ENCODE assay signal across 8 cellular contexts in the genomic region with DNA sequence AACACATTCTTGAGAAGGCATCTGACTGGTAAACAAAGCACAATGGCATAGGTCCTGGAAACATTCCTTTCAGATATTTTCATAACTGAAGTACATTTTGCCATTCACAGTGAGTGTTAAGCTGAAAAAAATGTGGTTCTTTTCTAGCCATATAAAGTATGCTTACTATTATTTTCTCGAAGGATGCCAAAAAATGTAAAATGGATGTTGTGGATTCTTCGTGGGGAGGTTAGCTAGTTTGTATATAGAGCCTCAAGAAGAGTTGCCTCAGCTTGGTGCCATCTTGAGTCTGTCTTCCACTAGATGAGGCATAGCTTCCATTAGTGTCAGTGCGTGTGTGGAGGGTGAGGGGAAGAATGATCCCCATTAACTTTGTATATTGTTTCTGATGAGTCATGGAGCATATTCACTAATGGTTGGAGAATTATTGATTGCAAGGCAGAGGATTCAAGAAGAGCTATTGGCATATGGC. TPM values are rescaled to one million over a fixed set of nuclear protein-coding genes. Genes with fewer than 3 reads are reported as not detected.
DNase-seq lines count a peak whose midpoint lies in the region; ATAC-seq, FAIRE-seq and TF ChIP-seq lines count a peak whose summit lies in the region.

No MANE protein-coding gene starts in this region.

- H3K27ac ChIP-seq in CD8-positive, alpha-beta T cell (ENCODE audit: low read depth, low read length), result peak overlapping the region; percentile 36
- H3K27ac ChIP-seq in K562 (ENCODE audit: extremely low read depth, low read depth, low read length), result peak overlapping the region; percentile 96

- H3K4me3 Mint-ChIP-seq in CD8-positive, alpha-beta T cell, result peak overlapping the region; percentile 77

- WGBS in K562 (ENCODE audit: insufficient coverage, low coverage, missing lambda C conversion rate), result 6% methylated on average over 3 of the region's 3 CpGs
- 22 to 34% methylated on average over 3 of the region's 3 CpGs for WGBS in lower leg skin, 2 donors

- no peaks in the 10 kb centered on the region for H3K9me3 Mint-ChIP-seq in CD8-positive, alpha-beta T cell

- peaks cover 60% of the 10 kb centered on the region for H3K4me1 Mint-ChIP-seq in CD8-positive, alpha-beta T cell (ENCODE audit: low read depth)

- CTCF ChIA-PET in CD8-positive, alpha-beta T cell (lab: Charles Lee), result interaction anchor here (1.1 to 2.3 kb wide), 5 partner anchors 8 to 171 kb away, joined by 3 to 7 read pairs (median 4); no protein-coding TSS in a partner anchor
- CTCF ChIA-PET in K562 (lab: Yijun Ruan, JAX; ENCODE audit: low intra/inter-chr PET ratio), result no interaction called here

- peak in 1 of 7 experiments; percentile 33 for DNase-seq in CD8-positive, alpha-beta T cell
- peak; percentile 56 for DNase-seq in NB4 (ENCODE audit: low read depth)
- peak in 1 of 4 experiments; percentile 76 for DNase-seq in K562 (ENCODE audit: extremely low read depth in 1 of 4, low spot score in 3 of 4)
- peak; percentile 50 for DNase-seq in non-pigmented ciliary epithelial cell (ENCODE audit: low read depth)
- no peak for DNase-seq in lower leg skin (ENCODE audit: low spot score in 2 of 2)
- no peak for DNase-seq in retina
- DNase-seq in RKO (ENCODE audit: low spot score), result no peak

- intact Hi-C loops in CD8-positive, alpha-beta T cell (cut with DNase I, micrococcal nuclease), result loop anchor here in 1 of 2 experiments (5.0 kb wide), 1 partner anchor 169 kb away; no protein-coding TSS in a partner anchor
- intact Hi-C loops in K562 (cut with micrococcal nuclease), result loop anchor here (1.0 to 10.0 kb wide), 5 partner anchors 27 to 1668 kb away; partner anchors contain the start of genes RAP2B and SELENOT
- intact Hi-C loops in lower leg skin (cut with DNase I; ENCODE audit: low total_unique reads), result no loop called here

- peak overlapping the region; percentile 75 for H3K4me2 ChIP-seq in K562 (ENCODE audit: insufficient read depth, low read length)

- H3K9me3 ChIP-seq in CD8-positive, alpha-beta T cell (ENCODE audit: low read length), result no peaks in the 10 kb centered on the region
- H3K9me3 ChIP-seq in K562 (replicated peaks; ENCODE audit: control insufficient read depth, insufficient read depth, low read depth, low read length), result no peaks in the 10 kb centered on the region

- no peaks in the 10 kb centered on the region for H3K27me3 ChIP-seq in CD8-positive, alpha-beta T cell (ENCODE audit: insufficient read depth, low read length)
- H3K27me3 ChIP-seq in K562 (ENCODE audit: control insufficient read depth in 2 of 2, insufficient read depth in 2 of 2, low read length in 2 of 2), result no peaks in the 10 kb centered on the region

- H3K36me3 ChIP-seq in CD8-positive, alpha-beta T cell (ENCODE audit: insufficient read depth, low read length), result no peaks in the 10 kb centered on the region
- peaks cover 20% of the 10 kb centered on the region; the same call in 2 of the 3 replicates for H3K36me3 ChIP-seq in K562 (ENCODE audit: control insufficient read depth, insufficient read depth, low read length)

- peaks cover 99% of the 10 kb centered on the region for H3K79me2 ChIP-seq in K562 (ENCODE audit: control insufficient read depth, insufficient read depth, low read length)

- H3K9me1 ChIP-seq in K562 (ENCODE audit: control insufficient read depth, insufficient read depth, low read length), result peaks cover 2% of the 10 kb centered on the region

- POLR2A ChIA-PET in CD8-positive, alpha-beta T cell (lab: Charles Lee), result interaction anchor here (0.7 to 3.2 kb wide), 5 partner anchors 12 to 87 kb away, joined by 3 to 8 read pairs (median 4); no protein-coding TSS in a partner anchor
- POLR2A ChIA-PET in K562 (lab: Yijun Ruan, JAX), result interaction anchor here (0.5 to 2.1 kb wide), 9 partner anchors 9 to 256 kb away, joined by 3 to 9 read pairs (median 3); no protein-coding TSS in a partner anchor

- no TSS peak for BruUV-seq in K562 (replicated peaks; lab: Mats Ljungman, UMichigan)

- H3K4me3 ChIP-seq in CD8-positive, alpha-beta T cell (ENCODE audit: low read depth, low read length), result peak overlapping the region; percentile 33
- H3K4me3 ChIP-seq in NB4 (ENCODE audit: low read depth, low read length) (peak overlapping the region; percentile 94), K562 (peak overlapping the region; percentile 75), lower leg skin (ENCODE audit: low read depth, poor library complexity, severe bottlenecking) (no peak overlapping the region)

- no peak for TF ChIP-seq EP300 in K562 (IDR thresholded peaks at IDR 0.05; ENCODE audit: low read length)

- H3K36me3 Mint-ChIP-seq in CD8-positive, alpha-beta T cell, result peaks cover 41% of the 10 kb centered on the region

- ATAC-seq in CD8-positive, alpha-beta T cell, result no peak
- ATAC-seq in K562 (peak; percentile 50), HG03095 (IDR thresholded peaks at IDR 0.05; ENCODE audit: unreplicated experiment) (no peak)

- peak overlapping the region; percentile 87 for H3K27ac Mint-ChIP-seq in CD8-positive, alpha-beta T cell

- no peak for TF ChIP-seq RAD21 in K562 (CRISPR knock-in tag; conservative IDR thresholded peaks at IDR 0.05 in 1 of 2, IDR thresholded peaks at IDR 0.05 in 1 of 2)

- H2AFZ ChIP-seq in K562 (ENCODE audit: low read depth, low read length), result no peak overlapping the region

- peaks cover 47% of the 10 kb centered on the region for H3K4me1 ChIP-seq in CD8-positive, alpha-beta T cell (ENCODE audit: insufficient read depth, low read length)
- peaks cover 21 to 22% of the 10 kb centered on the region in 2 experiments for H3K4me1 ChIP-seq in K562 (replicated peaks in 1 of 2; ENCODE audit: control insufficient read depth in 2 of 2, insufficient read depth in 2 of 2, low read length in 2 of 2)

- H3K9ac ChIP-seq in K562 (ENCODE audit: insufficient read depth in 1 of 2, low read depth in 2 of 2, low read length in 2 of 2), result peak overlapping the region; percentile 15 to 91; a peak in 3 of 4 replicates

- TF ChIP-seq POLR2A in NB4 (IDR thresholded peaks at IDR 0.05; ENCODE audit: extremely low read depth, insufficient read length) (no peak), K562 (conservative IDR thresholded peaks at IDR 0.05) (0 out of 2 replicates have a peak, but pooled peaks have one; percentile 40), lower leg skin (IDR thresholded peaks at IDR 0.05) (no peak)

- peaks cover 10% of the 10 kb centered on the region for H4K20me1 ChIP-seq in K562 (replicated peaks; ENCODE audit: control insufficient read depth, insufficient read depth, low read length)

- TF ChIP-seq CTCF in CD8-positive, alpha-beta T cell (IDR thresholded peaks at IDR 0.05), result no peak
- TF ChIP-seq CTCF in NB4 (IDR thresholded peaks at IDR 0.05; ENCODE audit: low read depth, low read length), result no peak
- no peak for TF ChIP-seq CTCF in K562 (IDR thresholded peaks at IDR 0.05 in 2 of 3, conservative IDR thresholded peaks at IDR 0.05 in 1 of 3; ENCODE audit: insufficient read depth in 2 of 3, low read depth in 1 of 3, low read length in 3 of 3)
- TF ChIP-seq CTCF in lower leg skin (IDR thresholded peaks at IDR 0.05), result no peak

- no peaks in the 10 kb centered on the region for H3K27me3 Mint-ChIP-seq in CD8-positive, alpha-beta T cell (ENCODE audit: low read depth)

- in situ Hi-C loops in K562 (cut with MboI), result no loop called here

- FAIRE-seq in K562 (lab: Jason Lieb, UNC), result peak; percentile 71

TF ChIP-seq in K562, 482 proteins besides CTCF, POLR2A, EP300 and RAD21 (continues in another document):
- TF ChIP-seq LARP7 (IDR thresholded peaks at IDR 0.05) (peak; percentile 90), HMG20B (CRISPR knock-in tag; IDR thresholded peaks at IDR 0.05) (no peak), SIRT6 (IDR thresholded peaks at IDR 0.05; ENCODE audit: low read depth, low read length) (no peak), MBD2 (IDR thresholded peaks at IDR 0.05; ENCODE audit: borderline replicate concordance, low read depth) (no peak), BRCA1 (IDR thresholded peaks at IDR 0.05) (no peak), BRCA1 (CRISPR knock-in tag; IDR thresholded peaks at IDR 0.05) (no peak), TAF7 (tag; IDR thresholded peaks at IDR 0.05) (no peak), GATA2 (CRISPR knock-in tag; IDR thresholded peaks at IDR 0.05) (no peak), CC2D1A (IDR thresholded peaks at IDR 0.05) (0 out of 2 replicates have a peak, but pooled peaks have one; percentile 38), FUS (optimal IDR thresholded peaks at IDR 0.05; ENCODE audit: low read depth, low read length) (no peak), FOXA3 (CRISPR knock-in tag; conservative IDR thresholded peaks at IDR 0.05 in 1 of 2, IDR thresholded peaks at IDR 0.05 in 1 of 2) (no peak), MAFG (tag; conservative IDR thresholded peaks at IDR 0.05) (peak; percentile 91), ASH1L (IDR thresholded peaks at IDR 0.05; ENCODE audit: borderline replicate concordance, low read depth, partially characterized antibody) (no peak), CHD2 (IDR thresholded peaks at IDR 0.05; ENCODE audit: low read depth, low read length) (no peak), ETV5 (CRISPR knock-in tag; IDR thresholded peaks at IDR 0.05; ENCODE audit: low read depth) (no peak), ZC3H8 (IDR thresholded peaks at IDR 0.05) (no peak)
- TF ChIP-seq, protein P1, sequence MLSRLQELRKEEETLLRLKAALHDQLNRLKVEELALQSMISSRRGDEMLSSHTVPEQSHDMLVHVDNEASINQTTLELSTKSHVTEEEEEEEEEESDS (CRISPR knock-in tag; IDR thresholded peaks at IDR 0.05), result no peak

RNA-seq across cellular contexts. Expression of gene MBNL1, which starts 4.1 kb away (rescaled TPM):
- total RNA-seq in CD8-positive, alpha-beta T cell, result 100 to 1,000 TPM; 515 to 529 TPM
- total RNA-seq in K562 (2011; cell fraction: chromatin; rRNA removed; ENCODE audit: low replicate concordance), result 337 and 524 TPM in 2 replicates
- total RNA-seq in K562 (2011; cell fraction: nucleolus; rRNA removed), result 154 and 188 TPM in 2 replicates
- total RNA-seq in K562 (2011; cell fraction: nucleoplasm; rRNA removed), result 277 and 417 TPM in 2 replicates
- 240 and 243 TPM in 2 replicates for total RNA-seq in K562 (2014; rRNA removed)
- total RNA-seq in K562 (2014; rRNA removed; fragmentation: Illumina TruSeq; extraction: Trizol), result 220 and 241 TPM in 2 replicates
- total RNA-seq in K562 (2015; rRNA removed; fragmentation: Illumina TruSeq; extraction: Trizol), result 220 and 243 TPM in 2 replicates
- total RNA-seq in K562 (2021), result 217 and 231 TPM in 2 replicates
- 116 and 133 TPM in 2 replicates for polyA plus RNA-seq in K562 (2011; rRNA removed)
- polyA plus RNA-seq in K562 (2011; cell fraction: cytosol; rRNA removed), result 101 and 150 TPM in 2 replicates
- polyA plus RNA-seq in K562 (2011; cell fraction: nucleus; rRNA removed), result 108 and 135 TPM in 2 replicates
- polyA plus RNA-seq in K562 (2012), result 74.4 and 91.9 TPM in 2 replicates
- 202 and 221 TPM in 2 replicates for polyA plus RNA-seq in K562 (2014; fragmentation: Illumina TruSeq; extraction: Trizol)
- 10 to 100 TPM; 70.3 to 87.3 TPM for polyA plus RNA-seq in K562 (2014; fragmentation: Nextera tagmentation; extraction: Ambion mirVana)
- polyA plus RNA-seq in K562 (2014; rRNA removed), result 104 and 107 TPM in 2 replicates
- 431 and 448 TPM in 2 replicates for polyA minus RNA-seq in K562 (2011; rRNA and poly(A)+ RNA removed)
- polyA minus RNA-seq in K562 (2011; cell fraction: cytosol; rRNA and poly(A)+ RNA removed), result 216 and 268 TPM in 2 replicates
- 326 and 485 TPM in 2 replicates for polyA minus RNA-seq in K562 (2011; cell fraction: nucleus; rRNA and poly(A)+ RNA removed)
- total RNA-seq in lower leg skin, result 100 to 1,000 TPM; 152 to 286 (median 228) TPM

Comparison
In these comparisons a context has a peak if more than half of its experiments do, and no peak if none do; other contexts are left out.
1. DNase-seq: peak in NB4 (single experiment) and non-pigmented ciliary epithelial cell (single experiment); none in lower leg skin (0 of 2), retina (single experiment) and RKO (single experiment).